Comparison of ENCODE assay signal across 23 cellular contexts in the genomic region with DNA sequence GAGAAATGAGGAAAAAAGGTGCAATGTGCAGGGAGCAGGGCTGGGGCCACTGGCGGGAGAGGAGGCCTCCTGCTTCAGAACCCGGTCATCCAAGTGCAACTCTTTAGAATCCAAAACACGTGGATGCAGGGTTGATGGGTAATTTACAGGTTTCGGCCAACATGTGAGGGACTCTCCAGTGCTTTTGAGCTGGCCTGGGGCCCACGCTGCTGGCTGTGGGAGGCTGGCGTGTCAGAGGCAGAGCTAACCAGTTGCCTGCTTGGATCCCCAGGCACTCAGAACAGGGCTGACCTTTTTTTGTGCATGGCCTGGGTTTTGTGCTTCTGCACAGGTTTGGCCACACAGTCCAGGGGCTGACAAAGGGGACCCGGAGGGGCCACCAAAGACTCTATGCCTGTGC.
DNase-seq lines count a peak whose midpoint lies in the region; ATAC-seq, FAIRE-seq and TF ChIP-seq lines count a peak whose summit lies in the region.
"Had no signal": no experiment of that assay in that cellular context is flagged by ENCODE, and none has a peak within 500 bp of the region (broad histone marks: within the 10 kb centered on the region; RNA-seq: fewer than 3 reads in every experiment).

No MANE protein-coding gene starts in this region.

- H3K36me3 ChIP-seq in liver (ENCODE audit: control insufficient read depth in 4 of 4, insufficient read depth in 3 of 4, low read depth in 1 of 4, low read length in 3 of 4) = no peaks in the 10 kb centered on the region
- no peaks in the 10 kb centered on the region for H3K36me3 ChIP-seq in HepG2 (replicated peaks in 1 of 2; ENCODE audit: control insufficient read depth in 1 of 2, insufficient read depth in 2 of 2, low read length in 2 of 2)
- H3K36me3 ChIP-seq in endodermal cell (ENCODE audit: control insufficient read depth, insufficient read depth, low read length) = no peaks in the 10 kb centered on the region
- H3K36me3 ChIP-seq in prostate gland = no peaks in the 10 kb centered on the region
- no peaks in the 10 kb centered on the region for H3K36me3 ChIP-seq in adrenal gland (replicated peaks in 1 of 2)
- H3K36me3 ChIP-seq: BE2C, Peyer's patch had no signal

- H3K27me3 ChIP-seq in liver (ENCODE audit: control insufficient read depth in 4 of 4, insufficient read depth in 4 of 4, low read length in 3 of 4) (no peaks in the 10 kb centered on the region), HepG2 (ENCODE audit: control insufficient read depth in 1 of 2, insufficient read depth in 2 of 2, low read length in 2 of 2) (peaks cover 5 to 23% of the 10 kb centered on the region in 2 experiments; a peak in 4 of 5 replicates), endodermal cell (ENCODE audit: control insufficient read depth, insufficient read depth, low read length, poor library complexity, severe bottlenecking) (no peaks in the 10 kb centered on the region), prostate gland (replicated peaks; ENCODE audit: insufficient read depth) (no peaks in the 10 kb centered on the region), adrenal gland (no peaks in the 10 kb centered on the region)
- H3K27me3 ChIP-seq: BE2C, Peyer's patch had no signal

- peaks cover 9% of the 10 kb centered on the region for H3K27me3 Mint-ChIP-seq in endodermal cell (ENCODE audit: insufficient read depth)
- no peaks in the 10 kb centered on the region; the same call in 1 of the 2 replicates for H3K27me3 Mint-ChIP-seq in WTC11 (ENCODE audit: low read depth)

- in situ Hi-C loops in HepG2 (cut with HindIII; ENCODE audit: extremely low pct_ligation_motif_present, low pct_unique_long_range_greater_than_20kb) = no loop called here

- no peaks in the 10 kb centered on the region for H3K9me3 ChIP-seq in liver (ENCODE audit: control insufficient read depth in 4 of 4, low read length in 3 of 4)
- H3K9me3 ChIP-seq in HepG2 (ENCODE audit: low read length) = no peaks in the 10 kb centered on the region
- no peaks in the 10 kb centered on the region for H3K9me3 ChIP-seq in endodermal cell (ENCODE audit: control insufficient read depth, low read length)
- no peaks in the 10 kb centered on the region for H3K9me3 ChIP-seq in prostate gland
- H3K9me3 ChIP-seq in adrenal gland (replicated peaks in 1 of 3) = no peaks in the 10 kb centered on the region
- H3K9me3 ChIP-seq: A549, BE2C, Caco-2, Peyer's patch had no signal

- H3K4me1 ChIP-seq in liver (ENCODE audit: control insufficient read depth in 4 of 4, insufficient read depth in 4 of 4, low read length in 3 of 4) (peaks cover 42 to 93% (median 66%) of the 10 kb centered on the region in 4 donors), HepG2 (ENCODE audit: insufficient read depth, low read length) (peaks cover 52% of the 10 kb centered on the region), endodermal cell (ENCODE audit: control insufficient read depth, insufficient read depth, low read length) (peaks cover 16% of the 10 kb centered on the region), prostate gland (replicated peaks) (peaks cover 58% of the 10 kb centered on the region), adrenal gland (replicated peaks in 1 of 2) (peaks cover 14 to 20% of the 10 kb centered on the region in 2 donors)

- H4K20me1 ChIP-seq in HepG2 (ENCODE audit: insufficient read depth, low read length) = no peaks in the 10 kb centered on the region

- H3K27ac ChIP-seq in liver (ENCODE audit: low read depth in 1 of 2, low read length in 2 of 2) (peak overlapping the region; percentile 86 to 93), HepG2 (ENCODE audit: extremely low read length, insufficient read depth, low read length) (no peak overlapping the region), endodermal cell (ENCODE audit: low read depth, low read length) (no peak overlapping the region), prostate gland (peak overlapping the region; percentile 87), adrenal gland (no peak overlapping the region)
- H3K27ac ChIP-seq: A549, Peyer's patch had no signal

- H3K4me3 Mint-ChIP-seq in endodermal cell (no peak overlapping the region), WTC11 (no peak overlapping the region)
- H3K4me3 Mint-ChIP-seq: CD4-positive, alpha-beta T cell; IgD-negative memory B cell had no signal

- TF ChIP-seq EP300 in HepG2 (IDR thresholded peaks at IDR 0.05; ENCODE audit: low read depth in 2 of 2, low read length in 2 of 2) (no peak), HepG2 (CRISPR knock-in tag; IDR thresholded peaks at IDR 0.05; ENCODE audit: borderline replicate concordance) (no peak)

- H3K36me3 Mint-ChIP-seq in endodermal cell (ENCODE audit: low read depth) (no peaks in the 10 kb centered on the region), WTC11 (peaks cover 4% of the 10 kb centered on the region)
- H3K36me3 Mint-ChIP-seq: IgD-negative memory B cell had no signal

- DNase-seq in HepG2 (ENCODE audit: low spot score) (no peak), endodermal cell (peak; percentile 34), prostate gland (ENCODE audit: low spot score) (no peak), adrenal gland (no peak), NOMO-1 treated with dmso at 0.1 percent for 144 hours (lab: John Stamatoyannopoulos, UW; ENCODE audit: unreplicated experiment) (no peak), WTC11 (ENCODE audit: low spot score) (no peak)
- DNase-seq: Caco-2; CD4-positive, alpha-beta T cell; GOT3; NCI-H1105 treated with DMSO at 0.1 percent for 48 hours; NCI-H1694 treated with DMSO at 0.1 percent for 48 hours; NCI-H2107; NCI-H510A; NCI-H748 treated with DMSO at 0.1 percent for 48 hours; Peyer's patch had no signal

- TF ChIP-seq CTCF in liver (IDR thresholded peaks at IDR 0.05; ENCODE audit: low read depth, low read length, missing input control) = no peak
- no peak for TF ChIP-seq CTCF in HepG2 (CRISPR knock-in tag; IDR thresholded peaks at IDR 0.05)
- no peak for TF ChIP-seq CTCF in endodermal cell (conservative IDR thresholded peaks at IDR 0.05)
- TF ChIP-seq CTCF in prostate gland (IDR thresholded peaks at IDR 0.05) = no peak
- no peak for TF ChIP-seq CTCF in adrenal gland (IDR thresholded peaks at IDR 0.05)
- TF ChIP-seq CTCF in WTC11 (IDR thresholded peaks at IDR 0.05) = no peak

- TF ChIP-seq POLR2A in HepG2 (IDR thresholded peaks at IDR 0.05; ENCODE audit: insufficient read depth in 1 of 2, low read depth in 2 of 2, low read length in 2 of 2) (no peak), prostate gland (IDR thresholded peaks at IDR 0.05) (no peak), adrenal gland (IDR thresholded peaks at IDR 0.05) (no peak)

- intact Hi-C loops in HepG2 (cut with micrococcal nuclease; ENCODE audit: unreplicated experiment) (no loop called here), prostate gland (cut with DNase I) (no loop called here), adrenal gland (cut with DNase I) (no loop called here)

- H3K4me2 ChIP-seq in HepG2 (ENCODE audit: low read depth, low read length) = no peak overlapping the region
- H3K4me2 ChIP-seq: A549 had no signal

- no peak overlapping the region for H3K27ac Mint-ChIP-seq in endodermal cell
- no peak overlapping the region for H3K27ac Mint-ChIP-seq in WTC11
- H3K27ac Mint-ChIP-seq: CD4-positive, alpha-beta T cell had no signal

- no peak overlapping the region for H2AFZ ChIP-seq in HepG2 (ENCODE audit: low read length)

- POLR2A ChIA-PET in HepG2 (lab: Yijun Ruan, JAX) (no interaction called here), WTC11 (lab: Charles Lee) (interaction anchor here (1.0 kb wide), 1 partner anchor 26 kb away, joined by 3 read pairs; no protein-coding TSS in a partner anchor)

- H3K4me1 Mint-ChIP-seq in endodermal cell (peaks cover 37% of the 10 kb centered on the region), WTC11 (peaks cover 52% of the 10 kb centered on the region)
- H3K4me1 Mint-ChIP-seq: IgD-negative memory B cell had no signal

- no peak for FAIRE-seq in HepG2 (lab: Jason Lieb, UNC)
- FAIRE-seq: A549, G401.6, GM18507 had no signal

- no peaks in the 10 kb centered on the region for H3K79me2 ChIP-seq in HepG2 (ENCODE audit: insufficient read depth, low read length)

- TF ChIP-seq RAD21 in liver (IDR thresholded peaks at IDR 0.05) (no peak), HepG2 (CRISPR knock-in tag; IDR thresholded peaks at IDR 0.05) (no peak)

- CTCF ChIA-PET in HepG2 (lab: Yijun Ruan, JAX; ENCODE audit: low intra/inter-chr PET ratio, low total read pairs) = no interaction called here
- CTCF ChIA-PET in WTC11 (lab: Charles Lee) = interaction anchor here (1.4 to 1.6 kb wide), 3 partner anchors 63 to 72 kb away, joined by 3 to 8 read pairs (median 4); no protein-coding TSS in a partner anchor

- ATAC-seq in HepG2 (no peak), WTC11 (no peak)
- ATAC-seq: A549, HCT116, SK-N-SH treated with all-trans-retinoic acid at 6 μM for 48 hours had no signal

- H3K9me3 Mint-ChIP-seq in endodermal cell (peaks cover 2% of the 10 kb centered on the region), WTC11 (peaks cover 9% of the 10 kb centered on the region)

- H3K9ac ChIP-seq in liver (ENCODE audit: low read depth in 1 of 2, low read length in 2 of 2) (no peak overlapping the region), HepG2 (ENCODE audit: insufficient read depth, low read depth, low read length) (no peak overlapping the region), endodermal cell (ENCODE audit: extremely low read depth, low read length, poor library complexity, severe bottlenecking) (no peak overlapping the region)

- 93% methylated on average over 7 of the region's 7 CpGs for WGBS in liver
- WGBS in HepG2 (ENCODE audit: low lambda C conversion rate) = 62% methylated on average over 4 of the region's 7 CpGs
- WGBS in endodermal cell (ENCODE audit: insufficient coverage in 1 of 2, insufficient read length in 1 of 2), 2 experiments = 93 to 98% methylated on average over 7 of the region's 7 CpGs
- 94% methylated on average over 7 of the region's 7 CpGs for WGBS in prostate gland
- WGBS in adrenal gland, 4 donors = 91 to 94% (median 92%) methylated on average over 3 to 7 of the region's 7 CpGs

- H3K4me3 ChIP-seq in liver (ENCODE audit: low read depth in 1 of 3, low read length in 3 of 3) (no peak overlapping the region), HepG2 (replicated peaks in 1 of 3; ENCODE audit: insufficient read depth in 1 of 3, low read depth in 2 of 3, low read length in 3 of 3) (no peak overlapping the region), endodermal cell (ENCODE audit: low read length) (no peak overlapping the region), prostate gland (no peak overlapping the region), adrenal gland (no peak overlapping the region)
- H3K4me3 ChIP-seq: A549, Peyer's patch had no signal

- no TSS peak for BruUV-seq in HepG2 (replicated peaks; lab: Mats Ljungman, UMichigan)

TF ChIP-seq in liver, 16 proteins besides CTCF, POLR2A, EP300 and RAD21 (continues in another document):
- TF ChIP-seq GABPA (IDR thresholded peaks at IDR 0.05 in 1 of 2, conservative IDR thresholded peaks at IDR 0.05 in 1 of 2) (no peak), YY1 (IDR thresholded peaks at IDR 0.05) (no peak), TAF1 (conservative IDR thresholded peaks at IDR 0.05) (no peak)

TF ChIP-seq in HepG2, 621 proteins besides CTCF, POLR2A, EP300 and RAD21 (continues in another document):
- TF ChIP-seq ZFP36 (IDR thresholded peaks at IDR 0.05; ENCODE audit: borderline replicate concordance, low read depth, low read length, partially characterized antibody) (no peak), ZNF850 (CRISPR knock-in tag; conservative IDR thresholded peaks at IDR 0.05) (no peak)

TF ChIP-seq in WTC11, 78 proteins besides CTCF, POLR2A, EP300 and RAD21 (continues in another document):
- no peak for TF ChIP-seq ZNF263 (CRISPR knock-in tag; IDR thresholded peaks at IDR 0.05; ENCODE audit: low read depth)
- no peak for TF ChIP-seq ZNF317 (CRISPR knock-in tag; IDR thresholded peaks at IDR 0.05; ENCODE audit: borderline replicate concordance, low read depth)

Comparison
In these comparisons a context has a peak if more than half of its experiments do, and no peak if none do; other contexts are left out.
1. H3K27ac ChIP-seq: peak in liver (2 of 2) and prostate gland (2 of 2); none in HepG2 (single experiment), endodermal cell (single experiment) and adrenal gland (0 of 5).